8 cellular contexts compared by ENCODE assay signal in the genomic region with DNA sequence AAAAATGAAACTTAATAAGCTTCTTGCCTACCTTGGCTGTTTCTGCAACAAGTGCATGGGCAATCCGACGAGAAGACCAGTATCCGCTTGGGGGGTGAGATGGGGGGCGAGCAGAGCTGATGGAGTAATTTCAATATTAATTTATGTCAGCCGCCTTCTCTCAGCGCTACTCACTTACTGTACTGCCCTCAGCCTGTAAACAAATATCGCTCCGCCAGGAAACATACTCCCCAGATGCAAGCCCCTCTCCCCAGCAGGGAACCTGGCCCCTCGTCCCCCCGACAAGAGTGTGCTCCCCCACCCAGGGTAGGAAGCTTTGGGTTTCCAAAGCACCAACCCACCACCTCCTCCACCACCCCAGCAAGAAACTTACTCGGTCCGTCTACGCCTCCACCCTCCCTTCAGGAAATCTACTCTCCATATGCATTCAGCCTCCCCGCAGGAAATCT. TPM values are rescaled to one million over a fixed set of nuclear protein-coding genes. Genes with fewer than 3 reads are reported as not detected.
DNase-seq lines count a peak whose midpoint lies in the region; TF ChIP-seq lines count a peak whose summit lies in the region.

No MANE protein-coding gene starts in this region.

- TF ChIP-seq CTCF in PC-9 (conservative IDR thresholded peaks at IDR 0.05) (no peak), coronary artery (IDR thresholded peaks at IDR 0.05) (no peak), neural crest cell (conservative IDR thresholded peaks at IDR 0.05) (no peak)

- peak; percentile 77 for DNase-seq in SIG-M5 treated with dmso at 0.1 percent for 504 hours (lab: John Stamatoyannopoulos, UW; ENCODE audit: unreplicated experiment)
- no peak for DNase-seq in SIG-M5 (lab: John Stamatoyannopoulos, UW)
- DNase-seq in PC-9: no peak
- no peak for DNase-seq in coronary artery (ENCODE audit: low spot score)
- DNase-seq in neural crest cell (ENCODE audit: low read depth, low spot score): no peak
- DNase-seq in NCI-H2081 (lab: John Stamatoyannopoulos, UW): no peak
- no peak for DNase-seq in GDM1 (lab: John Stamatoyannopoulos, UW)
- no peak for DNase-seq in central memory CD4-positive, alpha-beta T cell

- H3K36me3 ChIP-seq in PC-9 (ENCODE audit: low read depth): no peaks in the 10 kb centered on the region

- H3K27ac Mint-ChIP-seq in neural crest cell (ENCODE audit: unreplicated experiment): peak overlapping the region; percentile 97

- CTCF ChIA-PET in PC-9 (lab: Charles Lee): no interaction called here

- no peaks in the 10 kb centered on the region for H3K9me3 ChIP-seq in PC-9 (ENCODE audit: insufficient read depth, low read depth)

- H3K9me2 ChIP-seq in PC-9 (ENCODE audit: insufficient read depth): no peaks in the 10 kb centered on the region

- intact Hi-C loops in PC-9 (cut with micrococcal nuclease; ENCODE audit: unreplicated experiment): loop anchor here (1.0 to 5.0 kb wide), 3 partner anchors 48 to 156 kb away; no protein-coding TSS in a partner anchor

- peaks cover 3% of the 10 kb centered on the region for H3K36me3 Mint-ChIP-seq in neural crest cell (ENCODE audit: low read depth)

- H3K4me1 ChIP-seq in PC-9 (replicated peaks; ENCODE audit: insufficient read depth): peaks cover 19% of the 10 kb centered on the region

- H3K4me3 ChIP-seq in PC-9 (peak overlapping the region; percentile 77), coronary artery (peak overlapping the region; percentile 82)

- no peak overlapping the region for H3K27ac ChIP-seq in PC-9
- peak overlapping the region in 1 of 2 donors; percentile 92 for H3K27ac ChIP-seq in coronary artery

- no TSS peak for BruUV-seq in PC-9 (replicated peaks; lab: Mats Ljungman, UMichigan)

- no peaks in the 10 kb centered on the region for H3K27me3 ChIP-seq in PC-9 (ENCODE audit: insufficient read depth, low read depth)

- H3K4me1 Mint-ChIP-seq in neural crest cell: peaks cover 57% of the 10 kb centered on the region

- H3K79me2 ChIP-seq in PC-9 (ENCODE audit: low read depth): peaks cover 51% of the 10 kb centered on the region

- H4K20me1 ChIP-seq in PC-9 (ENCODE audit: insufficient read depth): no peaks in the 10 kb centered on the region

- POLR2A ChIA-PET in PC-9 (lab: Charles Lee; ENCODE audit: unreplicated experiment): interaction anchor here (0.6 kb wide), 2 partner anchors 63 to 483 kb away, joined by 5 to 11 read pairs; no protein-coding TSS in a partner anchor

- H3F3A ChIP-seq in PC-9 (ENCODE audit: insufficient read depth, low read depth): peaks cover 6% of the 10 kb centered on the region; the same call in 1 of the 2 replicates

- H3K9me3 Mint-ChIP-seq in neural crest cell: no peaks in the 10 kb centered on the region

- peaks cover 2% of the 10 kb centered on the region for H3K27me3 Mint-ChIP-seq in neural crest cell (ENCODE audit: low read depth)

- H2AFZ ChIP-seq in PC-9: peak overlapping the region; percentile 81

- peak overlapping the region; percentile 100 for H3K4me3 Mint-ChIP-seq in neural crest cell

- H3K4me2 ChIP-seq in PC-9: peak overlapping the region; percentile 99

RNA-seq across cellular contexts. Expression of gene TRERF1, which starts 0.6 kb away (rescaled TPM):
- total RNA-seq in PC-9 (2021): 12.3 and 14.5 TPM in 2 replicates
- 12.4 and 14.0 TPM in 2 replicates for total RNA-seq in neural crest cell
